In genomic region chr6:89817481-89817880, GRCh38 we compare ENCODE assay signal across 9 cellular contexts. TPM values are rescaled to one million over a fixed set of nuclear protein-coding genes. Genes with fewer than 3 reads are reported as not detected.
A peak's percentile ranks its signal among the peaks of the same experiment; 100 is the strongest.
DNase-seq lines count a peak whose midpoint lies in the region; ATAC-seq and TF ChIP-seq lines count a peak whose summit lies in the region.
"Had no signal": no experiment of that assay in that cellular context is flagged by ENCODE, and none has a peak within 500 bp of the region (broad histone marks: within the 10 kb centered on the region; RNA-seq: fewer than 3 reads in every experiment).

No MANE protein-coding gene starts in this region.

- H3K4me3 ChIP-seq in NT2/D1 (ENCODE audit: insufficient read length, low read depth) (peak overlapping the region; percentile 92), endodermal cell (ENCODE audit: low read length) (peak overlapping the region; percentile 99)

- H3K36me3 ChIP-seq in NT2/D1 (ENCODE audit: insufficient read depth, insufficient read length, low read length) (peaks cover 12% of the 10 kb centered on the region), endodermal cell (ENCODE audit: control insufficient read depth, insufficient read depth, low read length) (peaks cover 12% of the 10 kb centered on the region)

- peaks cover 2% of the 10 kb centered on the region; the same call in 1 of the 2 replicates for H3K27me3 ChIP-seq in H9 (ENCODE audit: insufficient read depth, low read length)
- H3K27me3 ChIP-seq in NT2/D1 (ENCODE audit: insufficient read depth, insufficient read length) = no peaks in the 10 kb centered on the region
- no peaks in the 10 kb centered on the region for H3K27me3 ChIP-seq in endodermal cell (ENCODE audit: control insufficient read depth, insufficient read depth, low read length, poor library complexity, severe bottlenecking)

- TF ChIP-seq CTCF in H9 (conservative IDR thresholded peaks at IDR 0.05) = no peak
- TF ChIP-seq CTCF in endodermal cell (conservative IDR thresholded peaks at IDR 0.05) = no peak
- TF ChIP-seq CTCF in nephron progenitor cell (IDR thresholded peaks at IDR 0.05) = no peak

- H3K9ac ChIP-seq in H9 (ENCODE audit: extremely low read depth, insufficient read length, low read length) = peak overlapping the region; percentile 41
- peak overlapping the region; percentile 43 for H3K9ac ChIP-seq in NT2/D1 (ENCODE audit: insufficient read length, low read depth)
- peak overlapping the region; percentile 87 for H3K9ac ChIP-seq in endodermal cell (ENCODE audit: extremely low read depth, low read length, poor library complexity, severe bottlenecking)

- no peak for ATAC-seq in HG03097 (IDR thresholded peaks at IDR 0.05; ENCODE audit: low FRiP score, unreplicated experiment)

- no peak overlapping the region for H2BK120ac ChIP-seq in H9 (ENCODE audit: low read depth, low read length, poor library complexity, severe bottlenecking)

- H3K79me1 ChIP-seq in H9 (ENCODE audit: insufficient read depth, low read depth, low read length, poor library complexity, severe bottlenecking) = peaks cover 5% of the 10 kb centered on the region

- H3K4me2 ChIP-seq in H9 (ENCODE audit: insufficient read depth, insufficient read length, low read length) = peak overlapping the region; percentile 99

- DNase-seq in H9 = peak; percentile 79
- peak; percentile 69 for DNase-seq in NT2/D1 (ENCODE audit: low read depth, low spot score)
- DNase-seq in endodermal cell = peak; percentile 86
- DNase-seq in nephron progenitor cell = no peak
- DNase-seq in NCI-H748 treated with DMSO at 0.1 percent for 48 hours (lab: John Stamatoyannopoulos, UW) = no peak
- DNase-seq in SKM-1 (lab: John Stamatoyannopoulos, UW; ENCODE audit: unreplicated experiment) = no peak
- DNase-seq: activated CD4-positive, alpha-beta T cell treated with anti-CD3 and anti-CD28 coated beads for 1 hour; NK-92 treated with Interleukin-12 subunit alpha and Interleukin-12 subunit beta, amount 100 ng/mL, for 24 hours had no signal

- H3K18ac ChIP-seq in H9 (ENCODE audit: insufficient read length, low read depth, low read length) = peak overlapping the region; percentile 40

- no peaks in the 10 kb centered on the region for H4K20me1 ChIP-seq in H9 (ENCODE audit: control insufficient read depth, insufficient read depth, insufficient read length)

- H3K36me3 Mint-ChIP-seq in H9 (ENCODE audit: insufficient read depth in 1 of 3, low read depth in 3 of 3) = peaks cover 4 to 9% (median 5%) of the 10 kb centered on the region in 3 experiments; a peak in 5 of 7 replicates
- H3K36me3 Mint-ChIP-seq in endodermal cell (ENCODE audit: low read depth) = no peaks in the 10 kb centered on the region
- peaks cover 4% of the 10 kb centered on the region for H3K36me3 Mint-ChIP-seq in nephron progenitor cell (ENCODE audit: low read depth)

- no peaks in the 10 kb centered on the region for H3K9me3 Mint-ChIP-seq in H9
- no peaks in the 10 kb centered on the region for H3K9me3 Mint-ChIP-seq in endodermal cell
- H3K9me3 Mint-ChIP-seq in nephron progenitor cell = no peaks in the 10 kb centered on the region

- H3K23me2 ChIP-seq in H9 (ENCODE audit: insufficient read length, low read depth, low read length, poor library complexity, severe bottlenecking) = peaks cover 8% of the 10 kb centered on the region

- WGBS in H9 (ENCODE audit: extremely low coverage, insufficient read length, low lambda C conversion rate) = no CpG with 5 or more reads among the region's 3 CpGs
- 3 to 8% methylated on average over 3 of the region's 3 CpGs for WGBS in endodermal cell (ENCODE audit: insufficient coverage in 1 of 2, insufficient read length in 1 of 2), 2 experiments

- no peak overlapping the region for H4K91ac ChIP-seq in H9 (ENCODE audit: insufficient read length, low read depth, low read length)

- no peak overlapping the region for H4K5ac ChIP-seq in H9 (ENCODE audit: insufficient read length, low read depth, low read length)

- H3K4ac ChIP-seq in H9 (ENCODE audit: low read depth, low read length) = no peak overlapping the region

- no peak overlapping the region for H2BK12ac ChIP-seq in H9 (ENCODE audit: insufficient read length, low read depth, low read length)

- no peak overlapping the region for H2AK5ac ChIP-seq in H9 (ENCODE audit: insufficient read length, low read length)

- H3K9me3 ChIP-seq in H9 (ENCODE audit: control insufficient read depth, low read depth, low read length) (no peaks in the 10 kb centered on the region), NT2/D1 (ENCODE audit: insufficient read depth, low read length) (no peaks in the 10 kb centered on the region), endodermal cell (ENCODE audit: control insufficient read depth, low read length) (no peaks in the 10 kb centered on the region)

- H3K4me1 ChIP-seq in H9 (ENCODE audit: insufficient read depth, low read length) (peaks cover 4% of the 10 kb centered on the region; the same call in 1 of the 2 replicates), NT2/D1 (ENCODE audit: insufficient read depth, insufficient read length) (no peaks in the 10 kb centered on the region), endodermal cell (ENCODE audit: control insufficient read depth, insufficient read depth, low read length) (peaks cover 8% of the 10 kb centered on the region)

- no peak overlapping the region for H3K56ac ChIP-seq in H9 (ENCODE audit: insufficient read length, low read depth, low read length)

- H2BK15ac ChIP-seq in H9 (ENCODE audit: low read depth, low read length) = no peak overlapping the region

- peak overlapping the region; percentile 5 for H2BK5ac ChIP-seq in H9 (ENCODE audit: insufficient read length, low read length)

- H3K23ac ChIP-seq in H9 (ENCODE audit: insufficient read length, low read depth, low read length) = no peak overlapping the region

- H3K4me1 Mint-ChIP-seq in H9 (peaks cover 30 to 42% of the 10 kb centered on the region in 2 experiments), endodermal cell (peaks cover 25% of the 10 kb centered on the region), nephron progenitor cell (peaks cover 42% of the 10 kb centered on the region)

- H3K27ac ChIP-seq in H9 (ENCODE audit: insufficient read length, low read depth, low read length) (peak overlapping the region; percentile 99), endodermal cell (ENCODE audit: low read depth, low read length) (peak overlapping the region; percentile 70)

- peak overlapping the region; percentile 3; the same call in 1 of the 2 replicates for H3K14ac ChIP-seq in H9 (ENCODE audit: insufficient read depth, low read length)

- H3K4me3 Mint-ChIP-seq in H9 = peak overlapping the region; percentile 83 to 91
- peak overlapping the region; percentile 86 for H3K4me3 Mint-ChIP-seq in endodermal cell
- peak overlapping the region; percentile 92 for H3K4me3 Mint-ChIP-seq in nephron progenitor cell

- H3K27me3 Mint-ChIP-seq in H9 (ENCODE audit: low read depth) = no peaks in the 10 kb centered on the region
- no peaks in the 10 kb centered on the region for H3K27me3 Mint-ChIP-seq in endodermal cell (ENCODE audit: insufficient read depth)
- H3K27me3 Mint-ChIP-seq in nephron progenitor cell (ENCODE audit: low read depth, poor library complexity) = no peaks in the 10 kb centered on the region

- H2BK20ac ChIP-seq in H9 (ENCODE audit: low read depth, low read length, poor library complexity, severe bottlenecking) = no peak overlapping the region

- no peak overlapping the region for H3T11ph ChIP-seq in H9 (ENCODE audit: low read length)

- H3K27ac Mint-ChIP-seq in H9 = peak overlapping the region; percentile 41 to 98 (median 96)
- H3K27ac Mint-ChIP-seq in endodermal cell = peak overlapping the region; percentile 97
- H3K27ac Mint-ChIP-seq in nephron progenitor cell = peak overlapping the region; percentile 15

- H4K8ac ChIP-seq in H9 (replicated peaks; ENCODE audit: insufficient read length, low read depth, low read length) = no peak overlapping the region

- no peak overlapping the region for H2AFZ ChIP-seq in H9 (ENCODE audit: low read length)

- H3K79me2 ChIP-seq in H9 (ENCODE audit: insufficient read depth, low read length) = peaks cover 51% of the 10 kb centered on the region

RNA-seq across cellular contexts. Expression of gene MDN1, which starts 2.1 kb away (rescaled TPM):
- total RNA-seq in H9 (2021) (110 and 117 TPM in 2 replicates), endodermal cell (100 to 1,000 TPM in 1 of 2 donors, 10 to 100 TPM in 1; 85.4 to 145 TPM)
- 24.9 TPM for polyA plus RNA-seq in endodermal cell (2013, experiment 1 of 2)
- polyA plus RNA-seq in endodermal cell (2013, experiment 2 of 2) = 23.9 TPM

RNA-seq across cellular contexts. Expression of gene CASP8AP2, which starts 12.2 kb away (rescaled TPM):
- total RNA-seq in H9 (2021) = 32.6 and 33.6 TPM in 2 replicates
- total RNA-seq in endodermal cell = 10 to 100 TPM; 31.1 to 40.0 TPM
- polyA plus RNA-seq in endodermal cell (2013, experiment 1 of 2) = 25.0 TPM
- 27.0 TPM for polyA plus RNA-seq in endodermal cell (2013, experiment 2 of 2)

Comparison
In these comparisons a context has a peak if more than half of its experiments do, and no peak if none do; other contexts are left out.
1. DNase-seq: peak in H9 (single experiment), NT2/D1 (single experiment) and endodermal cell (single experiment); none in nephron progenitor cell (single experiment), NCI-H748 treated with DMSO at 0.1 percent for 48 hours (single experiment) and SKM-1 (single experiment).
2. H3K27ac Mint-ChIP-seq: peak in every context shown above with its lines; median percentile 97 in endodermal cell; 96 in H9; 15 in nephron progenitor cell.
3. Peak in every context shown above with its lines, with median percentiles within 50 percentile points of each other: H3K9ac ChIP-seq and H3K4me3 Mint-ChIP-seq.